Comparison of ENCODE assay signal across 8 cellular contexts in genomic region chr2:212595036-212595654, GRCh38. TPM values are rescaled to one million over a fixed set of nuclear protein-coding genes. Genes with fewer than 3 reads are reported as not detected.
A peak's percentile ranks its signal among the peaks of the same experiment; 100 is the strongest.
DNase-seq lines count a peak whose midpoint lies in the region; ATAC-seq, FAIRE-seq and TF ChIP-seq lines count a peak whose summit lies in the region.

No MANE protein-coding gene starts in this region.

- H3K4me1 Mint-ChIP-seq in CD8-positive, alpha-beta memory T cell = no peaks in the 10 kb centered on the region

- TF ChIP-seq POLR2A in GM18505 (IDR thresholded peaks at IDR 0.05; ENCODE audit: borderline replicate concordance, extremely low read depth, insufficient read depth, insufficient read length) = no peak

- H3K27ac ChIP-seq in CD8-positive, alpha-beta memory T cell (ENCODE audit: low read depth, low read length) = no peak overlapping the region

- no peaks in the 10 kb centered on the region for H3K9me3 ChIP-seq in CD8-positive, alpha-beta memory T cell (ENCODE audit: low read length)

- H3K4me1 ChIP-seq in CD8-positive, alpha-beta memory T cell (ENCODE audit: insufficient read depth, low read length) = no peaks in the 10 kb centered on the region

- no peaks in the 10 kb centered on the region for H3K9me3 Mint-ChIP-seq in CD8-positive, alpha-beta memory T cell

- H3K4me3 ChIP-seq in CD8-positive, alpha-beta memory T cell (ENCODE audit: low read length) = no peak overlapping the region

- CTCF ChIA-PET in CD8-positive, alpha-beta memory T cell (lab: Charles Lee) = no interaction called here

- DNase-seq in RCC 7860 (ENCODE audit: low spot score) (peak; percentile 8), left kidney (ENCODE audit: low read depth, low spot score) (peak; percentile 3), NCI-H226 (no peak), NCI-H774 (lab: John Stamatoyannopoulos, UW) (no peak)
- DNase-seq in CD8-positive, alpha-beta memory T cell = no peak

- no peaks in the 10 kb centered on the region for H3K36me3 Mint-ChIP-seq in CD8-positive, alpha-beta memory T cell

- H3K27me3 ChIP-seq in CD8-positive, alpha-beta memory T cell (ENCODE audit: insufficient read depth, low read length, poor library complexity, severe bottlenecking) = no peaks in the 10 kb centered on the region

- ATAC-seq in GM18498 (IDR thresholded peaks at IDR 0.05; ENCODE audit: unreplicated experiment) (peak; percentile 72), HG02884 (IDR thresholded peaks at IDR 0.05; ENCODE audit: unreplicated experiment) (peak; percentile 55), GM18505 (IDR thresholded peaks at IDR 0.05; ENCODE audit: unreplicated experiment) (no peak)

- FAIRE-seq in RCC 7860 (lab: Jason Lieb, UNC) = no peak

- no peak overlapping the region for H3K27ac Mint-ChIP-seq in CD8-positive, alpha-beta memory T cell

- no peak overlapping the region for H3K4me3 Mint-ChIP-seq in CD8-positive, alpha-beta memory T cell

- no peaks in the 10 kb centered on the region for H3K36me3 ChIP-seq in CD8-positive, alpha-beta memory T cell (ENCODE audit: insufficient read depth, low read length)

- no peaks in the 10 kb centered on the region for H3K27me3 Mint-ChIP-seq in CD8-positive, alpha-beta memory T cell

- POLR2A ChIA-PET in CD8-positive, alpha-beta memory T cell (lab: Charles Lee) = no interaction called here

RNA-seq across cellular contexts. Expression of gene ERBB4, which starts 56.5 kb away (rescaled TPM):
- total RNA-seq in CD8-positive, alpha-beta memory T cell = not detected
- polyA plus RNA-seq in CD8-positive, alpha-beta memory T cell = not detected

Comparison
In these comparisons a context has a peak if more than half of its experiments do, and no peak if none do; other contexts are left out.
1. DNase-seq: peak in RCC 7860 (single experiment) and left kidney (single experiment); none in NCI-H226 (single experiment), CD8-positive, alpha-beta memory T cell (0 of 5) and NCI-H774 (single experiment).